In genomic region chr15:90365414-90366055, GRCh38 we compare ENCODE assay signal across 21 cellular contexts.
"Had no signal": no experiment of that assay in that cellular context is flagged by ENCODE, and none has a peak within 500 bp of the region (broad histone marks: within the 10 kb centered on the region; RNA-seq: fewer than 3 reads in every experiment).

No MANE protein-coding gene starts in this region.

- H3K27me3 ChIP-seq: brain microvascular endothelial cell had no signal

- H3K36me3 ChIP-seq: brain microvascular endothelial cell, cardiac muscle cell had no signal

- H3K4me3 ChIP-seq: cardiac muscle cell, SK-N-MC had no signal

- DNase-seq: activated CD4-positive, alpha-beta memory T cell treated with anti-CD3 and anti-CD28 coated beads for 36 hours; activated CD4-positive, alpha-beta T cell treated with anti-CD3 and anti-CD28 coated beads, Interleukin-2, amount 10 ng/mL, durations not matched to agents 7 days and 5 days; activated CD4-positive, CD25-positive, alpha-beta regulatory T cell; activated CD8-positive, alpha-beta memory T cell treated with anti-CD3 and anti-CD28 coated beads for 24 hours; activated gamma-delta T cell treated with Interleukin-2 at 50 U/mL for 16 hours; activated naive CD4-positive, alpha-beta T cell treated with anti-CD3 and anti-CD28 coated beads, Interleukin-2, amount 10 ng/mL, durations not matched to agents 7 days and 5 days; activated naive CD8-positive, alpha-beta T cell treated with anti-CD3 and anti-CD28 coated beads for 36 hours; activated T-cell treated with anti-CD3 and anti-CD28 coated beads, Interleukin-2, amount 50 U/mL, for 48 hours; brain microvascular endothelial cell; NCI-H1105 treated with DMSO at 0.1 percent for 48 hours; NCI-H1436 treated with DMSO at 0.1 percent for 48 hours; NCI-H187; NCI-H2081; NCI-H510A treated with DMSO at 0.1 percent for 48 hours; NCI-H69; NK-92 treated with Interleukin-12 subunit alpha and Interleukin-12 subunit beta, amount 100 ng/mL, for 24 hours; T-helper 1 cell had no signal

- H3K27ac ChIP-seq: cardiac muscle cell, SK-N-MC, VCaP had no signal

- ATAC-seq: Right ventricle myocardium inferior had no signal
